In the genomic region with DNA sequence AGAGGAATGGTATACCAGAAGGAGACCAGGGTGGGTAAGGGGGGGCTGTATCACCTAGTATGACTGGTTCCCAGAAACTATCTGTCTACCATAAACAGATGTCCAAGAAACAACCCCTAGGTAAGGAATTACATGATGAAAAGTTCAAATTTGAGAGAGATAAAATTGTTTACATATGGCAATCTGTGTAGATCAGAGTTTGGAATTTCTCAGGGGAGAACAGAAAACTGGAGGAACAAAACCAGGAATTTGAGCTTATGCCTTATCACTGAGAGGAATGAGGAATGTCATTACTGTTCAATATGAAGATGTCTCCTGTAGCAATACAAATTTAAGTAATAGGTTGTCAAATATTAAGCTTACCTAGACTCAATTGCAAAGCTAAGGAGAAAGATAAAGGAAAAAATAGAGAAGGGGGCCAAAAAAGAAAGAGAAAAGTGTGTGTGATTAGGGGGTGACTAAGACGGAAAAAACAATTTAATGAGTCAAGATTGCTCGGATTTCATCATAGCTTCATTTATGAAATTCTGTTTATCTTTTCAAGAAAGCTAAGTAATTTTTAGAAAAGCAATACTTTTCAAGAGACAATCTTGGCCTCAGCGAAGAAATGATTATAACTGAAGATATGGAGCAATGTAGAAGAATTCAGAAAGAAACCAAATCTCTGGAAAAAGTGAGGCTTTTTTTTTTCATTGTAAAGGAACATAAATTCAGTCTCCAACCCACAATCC, we compare ENCODE assay signal across 10 cellular contexts.
DNase-seq lines count a peak whose midpoint lies in the region; ATAC-seq and TF ChIP-seq lines count a peak whose summit lies in the region.
"Had no signal": no experiment of that assay in that cellular context is flagged by ENCODE, and none has a peak within 500 bp of the region (broad histone marks: within the 10 kb centered on the region; RNA-seq: fewer than 3 reads in every experiment).

No MANE protein-coding gene starts in this region.

- peak overlapping the region; percentile 91 for H3K4me3 Mint-ChIP-seq in endothelial cell (ENCODE audit: unreplicated experiment)
- peak overlapping the region; percentile 79 to 98 (median 93) for H3K4me3 Mint-ChIP-seq in nephron

- H3K9ac ChIP-seq in MM.1S (ENCODE audit: low read length), result peak overlapping the region; percentile 53; the same call in 1 of the 2 replicates

- H2AFZ ChIP-seq in MM.1S (ENCODE audit: low read length), result peak overlapping the region; percentile 71

- H3K27ac Mint-ChIP-seq in endothelial cell (ENCODE audit: unreplicated experiment) (peak overlapping the region; percentile 80), nephron (peak overlapping the region; percentile 95 to 99 (median 95))

- CTCF ChIA-PET in AG04450 (lab: Charles Lee), result interaction anchor here (0.7 to 1.6 kb wide), 5 partner anchors 82 to 289 kb away, joined by 3 to 5 read pairs (median 4); no protein-coding TSS in a partner anchor

- no peaks in the 10 kb centered on the region for H4K20me1 ChIP-seq in MM.1S (ENCODE audit: insufficient read depth, low read length)

- peaks cover 8% of the 10 kb centered on the region for H3K27me3 Mint-ChIP-seq in endothelial cell (ENCODE audit: unreplicated experiment)
- no peaks in the 10 kb centered on the region for H3K27me3 Mint-ChIP-seq in nephron (ENCODE audit: low read depth)

- peaks cover 19% of the 10 kb centered on the region for H3K4me1 ChIP-seq in MM.1S (ENCODE audit: low read length)

- H3F3A ChIP-seq in MM.1S (ENCODE audit: insufficient read depth, low read length), result peaks cover 12% of the 10 kb centered on the region

- H3K27ac ChIP-seq in AG04450 (ENCODE audit: low read depth, low read length) (peak overlapping the region; percentile 92), MM.1S (ENCODE audit: low read length) (peak overlapping the region; percentile 45; the same call in 1 of the 2 replicates)

- H3K27me3 ChIP-seq in AG04450 (ENCODE audit: control insufficient read depth, insufficient read depth, low read length) (no peaks in the 10 kb centered on the region), MM.1S (replicated peaks; ENCODE audit: insufficient read depth, low read length) (no peaks in the 10 kb centered on the region)

- H3K79me2 ChIP-seq in MM.1S (ENCODE audit: low read length), result peaks cover 72% of the 10 kb centered on the region

- no peaks in the 10 kb centered on the region for H3K9me3 ChIP-seq in AG04450 (ENCODE audit: control insufficient read depth, insufficient read depth, low read length)
- H3K9me3 ChIP-seq in MM.1S (replicated peaks; ENCODE audit: insufficient read depth, low read length), result no peaks in the 10 kb centered on the region

- H3K4me1 Mint-ChIP-seq in endothelial cell (ENCODE audit: unreplicated experiment) (peaks cover 67% of the 10 kb centered on the region), nephron (peaks cover 63% of the 10 kb centered on the region)

- POLR2A ChIA-PET in AG04450 (lab: Yijun Ruan, JAX), result interaction anchor here (0.6 to 1.6 kb wide), 2 partner anchors 151 to 208 kb away, joined by 3 to 4 read pairs; no protein-coding TSS in a partner anchor

- peaks cover 5% of the 10 kb centered on the region for H3K36me3 Mint-ChIP-seq in endothelial cell (ENCODE audit: low read depth, unreplicated experiment)
- H3K36me3 Mint-ChIP-seq in nephron (ENCODE audit: low read depth), result peaks cover 18% of the 10 kb centered on the region

- no peak for TF ChIP-seq CTCF in AG04450 (IDR thresholded peaks at IDR 0.05; ENCODE audit: low read depth, low read length)
- TF ChIP-seq CTCF in MM.1S (IDR thresholded peaks at IDR 0.05; ENCODE audit: low read length), result no peak
- TF ChIP-seq CTCF in endothelial cell (IDR thresholded peaks at IDR 0.05; ENCODE audit: unreplicated experiment), result no peak
- no peak for TF ChIP-seq CTCF in nephron (IDR thresholded peaks at IDR 0.05; ENCODE audit: unreplicated experiment in 3 of 3)

- H3K4me3 ChIP-seq in AG04450 (ENCODE audit: low read depth, low read length) (peak overlapping the region; percentile 72), MM.1S (ENCODE audit: low read length) (peak overlapping the region; percentile 62)

- H3K9me2 ChIP-seq in MM.1S (replicated peaks; ENCODE audit: insufficient read depth, low read length), result no peaks in the 10 kb centered on the region

- DNase-seq in AG04450 (ENCODE audit: low read depth, low spot score) (no peak), MM.1S (no peak), endothelial cell (ENCODE audit: low spot score) (no peak), iPS-NIHi11 (ENCODE audit: low spot score) (no peak), SW 1271 (lab: John Stamatoyannopoulos, UW) (no peak)
- no peak for DNase-seq in activated T-cell treated with anti-CD3 and anti-CD28 coated beads, Interleukin-2, amount 50 U/mL, for 1 hour
- DNase-seq: activated naive CD4-positive, alpha-beta T cell treated with Interleukin-2 at 50 U/mL for 16 hours; stimulated activated CD4-positive, alpha-beta T cell treated with anti-CD3 and anti-CD28 coated beads, Interleukin-12 subunit alpha, Interleukin-12 subunit beta, amount 100 ng/mL, for 4 hours had no signal

- no peak for ATAC-seq in HG02840 (IDR thresholded peaks at IDR 0.05; ENCODE audit: low FRiP score, unreplicated experiment)

- H3K4me2 ChIP-seq in MM.1S (ENCODE audit: low read depth, low read length), result peak overlapping the region; percentile 96

- no peaks in the 10 kb centered on the region for H3K9me3 Mint-ChIP-seq in endothelial cell (ENCODE audit: unreplicated experiment)
- H3K9me3 Mint-ChIP-seq in nephron, result no peaks in the 10 kb centered on the region

- H3K36me3 ChIP-seq in MM.1S (replicated peaks; ENCODE audit: insufficient read depth, low read length), result no peaks in the 10 kb centered on the region
